ENCODE assay signal across 8 cellular contexts in genomic region chr16:85615852-85616607, GRCh38. TPM values are rescaled to one million over a fixed set of nuclear protein-coding genes. Genes with fewer than 3 reads are reported as not detected.
A peak's percentile ranks its signal among the peaks of the same experiment; 100 is the strongest.
DNase-seq lines count a peak whose midpoint lies in the region; ATAC-seq lines count a peak whose summit lies in the region.

No MANE protein-coding gene starts in this region.

- DNase-seq in NCI-H1417 (lab: John Stamatoyannopoulos, UW) (peak; percentile 23 to 60 (median 35)), NCI-H1417 treated with DMSO at 0.1 percent for 48 hours (lab: John Stamatoyannopoulos, UW) (no peak), OCI-M1 (lab: John Stamatoyannopoulos, UW) (peak; percentile 93), naive B cell (peak; percentile 85)
- DNase-seq in activated T-cell treated with anti-CD3 and anti-CD28 coated beads, Interleukin-2, amount 50 U/mL, for 24 hours = peak; percentile 84
- peak; percentile 68 to 73 for DNase-seq in stimulated activated CD8-positive, alpha-beta memory T cell treated with anti-CD3 and anti-CD28 coated beads, Interleukin-7, amount 100 ng/mL, for 48 hours (ENCODE audit: extremely low read depth in 1 of 2, low read depth in 1 of 2)

- H3K27ac Mint-ChIP-seq in activated T-cell treated with anti-CD3 and anti-CD28 coated beads, Interleukin-2, amount 50 U/mL, for 24 hours = peak overlapping the region; percentile 52
- peak overlapping the region in 5 of 6 donors; percentile 50 to 84 (median 76) for H3K27ac Mint-ChIP-seq in naive B cell

- H3K9me3 Mint-ChIP-seq in activated T-cell treated with anti-CD3 and anti-CD28 coated beads, Interleukin-2, amount 50 U/mL, for 24 hours = no peaks in the 10 kb centered on the region
- no peaks in the 10 kb centered on the region for H3K9me3 Mint-ChIP-seq in naive B cell

- H3K36me3 Mint-ChIP-seq in activated T-cell treated with anti-CD3 and anti-CD28 coated beads, Interleukin-2, amount 50 U/mL, for 24 hours (ENCODE audit: low read depth) = no peaks in the 10 kb centered on the region
- H3K36me3 Mint-ChIP-seq in naive B cell = no peaks in the 10 kb centered on the region

- peak; percentile 30 for ATAC-seq in HG03103 (IDR thresholded peaks at IDR 0.05; ENCODE audit: low read depth, unreplicated experiment)
- peak; percentile 30 for ATAC-seq in esophagus mucosa
- ATAC-seq in naive B cell (ENCODE audit: low read depth in 2 of 2) = peak; percentile 75 to 77

- peak overlapping the region; percentile 63 for H3K4me3 Mint-ChIP-seq in activated T-cell treated with anti-CD3 and anti-CD28 coated beads, Interleukin-2, amount 50 U/mL, for 24 hours
- peak overlapping the region; percentile 70 to 91 (median 90) for H3K4me3 Mint-ChIP-seq in naive B cell

- peaks cover 20% of the 10 kb centered on the region for H3K27me3 Mint-ChIP-seq in activated T-cell treated with anti-CD3 and anti-CD28 coated beads, Interleukin-2, amount 50 U/mL, for 24 hours
- H3K27me3 Mint-ChIP-seq in naive B cell = no peaks in the 10 kb centered on the region

- H3K4me1 Mint-ChIP-seq in activated T-cell treated with anti-CD3 and anti-CD28 coated beads, Interleukin-2, amount 50 U/mL, for 24 hours (ENCODE audit: low read depth) = peaks cover 45% of the 10 kb centered on the region
- peaks cover 33 to 51% (median 45%) of the 10 kb centered on the region in 3 donors for H3K4me1 Mint-ChIP-seq in naive B cell

RNA-seq across cellular contexts. Expression of gene GSE1, which starts 2.9 kb away (rescaled TPM):
- 23.9 TPM for total RNA-seq in esophagus mucosa
- polyA plus RNA-seq in naive B cell (ENCODE audit: low read depth in 6 of 6) = 1 to 10 TPM in 5 of 6 donors, under 1 TPM in 1; 1.00 to 8.3 (median 3.9) TPM
